ENCODE assay signal across 8 cellular contexts in genomic region chr11:65498042-65498726, GRCh38. TPM values are rescaled to one million over a fixed set of nuclear protein-coding genes. Genes with fewer than 3 reads are reported as not detected.
DNase-seq lines count a peak whose midpoint lies in the region; ATAC-seq and TF ChIP-seq lines count a peak whose summit lies in the region.

No MANE protein-coding gene starts in this region.

- H3K36me3 ChIP-seq in osteoblast (ENCODE audit: insufficient read depth, low read length) = peaks cover 32% of the 10 kb centered on the region

- H3K4me2 ChIP-seq in osteoblast (ENCODE audit: insufficient read depth, low read length) = peak overlapping the region; percentile 86

- peak overlapping the region; percentile 86 for H3K4me3 ChIP-seq in osteoblast (ENCODE audit: insufficient read depth, low read length)

- H3K9me3 ChIP-seq in osteoblast (ENCODE audit: low read depth, low read length) = no peaks in the 10 kb centered on the region

- peaks cover 42% of the 10 kb centered on the region for H3K4me1 ChIP-seq in osteoblast (ENCODE audit: insufficient read depth, low read length)

- no peak for TF ChIP-seq CTCF in osteoblast (IDR thresholded peaks at IDR 0.05; ENCODE audit: extremely low read depth, low read depth, low read length)

- no peak for ATAC-seq in GM21576 (IDR thresholded peaks at IDR 0.05; ENCODE audit: unreplicated experiment)

- peak overlapping the region; percentile 95 for H3K27ac ChIP-seq in osteoblast (ENCODE audit: low read depth, low read length)

- peaks cover 85% of the 10 kb centered on the region for H3K79me2 ChIP-seq in osteoblast (ENCODE audit: insufficient read depth, low read length)

- DNase-seq in NCI-H510A treated with DMSO at 0.1 percent for 48 hours (lab: John Stamatoyannopoulos, UW) (peak; percentile 86), NCI-H510A (lab: John Stamatoyannopoulos, UW) (no peak), NCI-H748 treated with DMSO at 0.1 percent for 48 hours (lab: John Stamatoyannopoulos, UW) (peak; percentile 73), activated T-cell treated with anti-CD3 and anti-CD28 coated beads for 24 hours (ENCODE audit: low read depth) (peak; percentile 46), fibroblast of peridontal ligament (ENCODE audit: extremely low read depth) (peak; percentile 76), osteoblast (ENCODE audit: insufficient read length, low spot score, missing footprints) (peak; percentile 44), GM03348 (ENCODE audit: low spot score) (no peak)

- H3K27me3 ChIP-seq in osteoblast (ENCODE audit: insufficient read depth, low read length) = no peaks in the 10 kb centered on the region

- no peak overlapping the region for H2AFZ ChIP-seq in osteoblast (ENCODE audit: low read length)

- H4K20me1 ChIP-seq in osteoblast (ENCODE audit: insufficient read depth, low read length) = peaks cover 39% of the 10 kb centered on the region

RNA-seq across cellular contexts. Expression of gene MALAT1, which starts 0.7 kb away (rescaled TPM):
- 19,002 and 21,612 TPM in 2 replicates for total RNA-seq in osteoblast

RNA-seq across cellular contexts. Expression of gene SCYL1, which starts 26.7 kb away (rescaled TPM):
- total RNA-seq in osteoblast = 109 and 115 TPM in 2 replicates

RNA-seq across cellular contexts. Expression of gene LTBP3, which starts 60.0 kb away (rescaled TPM):
- total RNA-seq in osteoblast = 40.7 and 41.6 TPM in 2 replicates

Comparison
In these comparisons a context has a peak if more than half of its experiments do, and no peak if none do; other contexts are left out.
1. DNase-seq: peak in NCI-H510A treated with DMSO at 0.1 percent for 48 hours (single experiment), NCI-H748 treated with DMSO at 0.1 percent for 48 hours (single experiment), activated T-cell treated with anti-CD3 and anti-CD28 coated beads for 24 hours (single experiment), fibroblast of peridontal ligament (single experiment) and osteoblast (single experiment); none in NCI-H510A (single experiment) and GM03348 (single experiment).